Comparison of ENCODE assay signal across 21 cellular contexts in genomic region chr1:11539850-11540772, GRCh38.
"Had no signal": no experiment of that assay in that cellular context is flagged by ENCODE, and none has a peak within 500 bp of the region (broad histone marks: within the 10 kb centered on the region; RNA-seq: fewer than 3 reads in every experiment).

No MANE protein-coding gene starts in this region.

- H3K4me1 ChIP-seq: colonic mucosa, parathyroid adenoma, right atrium auricular region, spleen, tibial nerve had no signal

- FAIRE-seq: endometrium, frontal cortex, islet of Langerhans had no signal

- DNase-seq: activated B cell treated with CpG ODN at 0.5 μM for 24 hours; activated CD4-positive, alpha-beta T cell treated with anti-CD3 and anti-CD28 coated beads, Interleukin-2, amount 50 U/mL, for 1 hour; activated CD8-positive, alpha-beta T cell treated with anti-CD3 and anti-CD28 coated beads for 36 hours; activated gamma-delta T cell treated with Interleukin-2 at 50 U/mL for 16 hours; activated naive CD4-positive, alpha-beta T cell treated with anti-CD3 and anti-CD28 coated beads, Interleukin-2, amount 50 U/mL, for 16 hours; activated naive CD8-positive, alpha-beta T cell treated with anti-CD3 and anti-CD28 coated beads, Interleukin-2, amount 50 U/mL, for 24 hours; activated T-cell treated with anti-CD3 and anti-CD28 coated beads, Interleukin-2, amount 50 U/mL, for 4 hours; amygdala; colonic mucosa; effector CD8-positive, alpha-beta T cell; left ventricle myocardium superior; naive B cell; nucleus accumbens; spleen; stimulated activated naive CD4-positive, alpha-beta T cell treated with Interleukin-2 at 50 U/mL for 16 hours had no signal

- H3K27me3 ChIP-seq: colonic mucosa, right atrium auricular region had no signal

- H3K4me3 ChIP-seq: colonic mucosa, right atrium auricular region, spleen, tibial nerve had no signal

- H3K36me3 ChIP-seq: colonic mucosa, right atrium auricular region, spleen, tibial nerve had no signal

- H3K79me2 ChIP-seq: parathyroid adenoma had no signal

- H3K27ac ChIP-seq: colonic mucosa, parathyroid adenoma, right atrium auricular region, spleen, tibial nerve had no signal

- H3K9ac ChIP-seq: parathyroid adenoma had no signal
